Comparison of ENCODE assay signal across 2 cellular contexts in the genomic region with DNA sequence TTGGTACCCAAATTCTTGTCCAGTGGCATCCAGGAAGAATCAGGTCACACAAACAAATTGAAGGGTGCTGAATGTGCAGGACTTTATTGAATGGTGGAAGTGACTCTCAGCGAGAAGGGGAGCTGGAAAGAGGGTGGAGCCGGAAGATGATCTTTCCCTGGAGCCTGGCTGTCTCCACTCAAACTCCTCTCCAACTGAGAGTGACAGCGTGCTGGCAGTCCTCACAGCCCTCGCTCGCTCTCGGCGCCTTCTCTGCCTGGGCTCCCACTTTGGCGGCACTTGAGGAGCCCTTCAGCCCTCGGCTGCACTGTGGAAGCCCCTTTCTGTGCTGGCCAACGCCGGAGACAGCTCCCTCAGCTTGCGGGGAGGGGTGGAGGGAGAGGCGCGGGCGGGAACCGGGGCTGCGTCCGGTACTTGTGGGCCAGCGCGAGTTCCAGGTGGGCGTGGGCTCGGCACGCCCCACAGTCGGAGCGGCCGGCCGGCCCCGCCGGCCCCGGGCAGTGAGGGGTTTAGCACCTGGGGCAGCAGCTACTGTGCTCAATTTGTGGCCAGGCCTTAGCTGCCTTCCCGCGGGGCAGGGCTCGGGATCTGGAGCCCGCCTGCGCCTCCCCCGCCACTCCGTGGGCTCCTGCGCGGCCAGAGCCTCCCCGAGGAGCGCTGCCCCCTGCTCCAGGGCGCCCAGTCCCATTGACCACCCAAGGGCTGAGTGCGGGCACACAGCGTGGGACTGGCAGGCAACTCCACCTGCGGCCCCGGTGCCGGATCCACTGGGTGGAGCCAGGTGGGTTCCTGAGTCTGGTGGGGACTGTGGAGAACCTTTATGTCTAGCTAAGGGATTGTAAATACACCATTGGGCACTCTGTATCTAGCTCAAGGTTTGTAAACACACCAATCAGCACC.
TF ChIP-seq lines count a peak whose summit lies in the region.

No MANE protein-coding gene starts in this region.

TF ChIP-seq in GM23338, 12 proteins besides CTCF, POLR2A, EP300 and RAD21 (continued from another document and continues in another):
- TF ChIP-seq, protein P1, sequence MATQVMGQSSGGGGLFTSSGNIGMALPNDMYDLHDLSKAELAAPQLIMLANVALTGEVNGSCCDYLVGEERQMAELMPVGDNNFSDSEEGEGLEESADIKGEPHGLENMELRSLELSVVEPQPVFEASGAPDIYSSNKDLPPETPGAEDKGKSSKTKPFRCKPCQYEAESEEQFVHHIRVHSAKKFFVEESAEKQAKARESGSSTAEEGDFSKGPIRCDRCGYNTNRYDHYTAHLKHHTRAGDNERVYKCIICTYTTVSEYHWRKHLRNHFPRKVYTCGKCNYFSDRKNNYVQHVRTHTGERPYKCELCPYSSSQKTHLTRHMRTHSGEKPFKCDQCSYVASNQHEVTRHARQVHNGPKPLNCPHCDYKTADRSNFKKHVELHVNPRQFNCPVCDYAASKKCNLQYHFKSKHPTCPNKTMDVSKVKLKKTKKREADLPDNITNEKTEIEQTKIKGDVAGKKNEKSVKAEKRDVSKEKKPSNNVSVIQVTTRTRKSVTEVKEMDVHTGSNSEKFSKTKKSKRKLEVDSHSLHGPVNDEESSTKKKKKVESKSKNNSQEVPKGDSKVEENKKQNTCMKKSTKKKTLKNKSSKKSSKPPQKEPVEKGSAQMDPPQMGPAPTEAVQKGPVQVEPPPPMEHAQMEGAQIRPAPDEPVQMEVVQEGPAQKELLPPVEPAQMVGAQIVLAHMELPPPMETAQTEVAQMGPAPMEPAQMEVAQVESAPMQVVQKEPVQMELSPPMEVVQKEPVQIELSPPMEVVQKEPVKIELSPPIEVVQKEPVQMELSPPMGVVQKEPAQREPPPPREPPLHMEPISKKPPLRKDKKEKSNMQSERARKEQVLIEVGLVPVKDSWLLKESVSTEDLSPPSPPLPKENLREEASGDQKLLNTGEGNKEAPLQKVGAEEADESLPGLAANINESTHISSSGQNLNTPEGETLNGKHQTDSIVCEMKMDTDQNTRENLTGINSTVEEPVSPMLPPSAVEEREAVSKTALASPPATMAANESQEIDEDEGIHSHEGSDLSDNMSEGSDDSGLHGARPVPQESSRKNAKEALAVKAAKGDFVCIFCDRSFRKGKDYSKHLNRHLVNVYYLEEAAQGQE (IDR thresholded peaks at IDR 0.05; ENCODE audit: unreplicated experiment): no peak
- TF ChIP-seq ZNF114 (CRISPR knock-in tag; IDR thresholded peaks at IDR 0.05) (no peak), ZNF331 (CRISPR knock-in tag; IDR thresholded peaks at IDR 0.05; ENCODE audit: low read depth) (no peak), POLR2AphosphoS5 (IDR thresholded peaks at IDR 0.05; ENCODE audit: low read depth) (no peak), EZH2 (IDR thresholded peaks at IDR 0.05; ENCODE audit: low read depth, unreplicated experiment) (no peak), CREB1 (CRISPR knock-in tag; IDR thresholded peaks at IDR 0.05; ENCODE audit: low read depth) (no peak)
- TF ChIP-seq, protein P2, sequence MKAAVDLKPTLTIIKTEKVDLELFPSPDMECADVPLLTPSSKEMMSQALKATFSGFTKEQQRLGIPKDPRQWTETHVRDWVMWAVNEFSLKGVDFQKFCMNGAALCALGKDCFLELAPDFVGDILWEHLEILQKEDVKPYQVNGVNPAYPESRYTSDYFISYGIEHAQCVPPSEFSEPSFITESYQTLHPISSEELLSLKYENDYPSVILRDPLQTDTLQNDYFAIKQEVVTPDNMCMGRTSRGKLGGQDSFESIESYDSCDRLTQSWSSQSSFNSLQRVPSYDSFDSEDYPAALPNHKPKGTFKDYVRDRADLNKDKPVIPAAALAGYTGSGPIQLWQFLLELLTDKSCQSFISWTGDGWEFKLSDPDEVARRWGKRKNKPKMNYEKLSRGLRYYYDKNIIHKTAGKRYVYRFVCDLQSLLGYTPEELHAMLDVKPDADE (IDR thresholded peaks at IDR 0.05): no peak

TF ChIP-seq in WTC11, 78 proteins besides CTCF, POLR2A, EP300 and RAD21 (continued from another document):
- TF ChIP-seq, protein P3, sequence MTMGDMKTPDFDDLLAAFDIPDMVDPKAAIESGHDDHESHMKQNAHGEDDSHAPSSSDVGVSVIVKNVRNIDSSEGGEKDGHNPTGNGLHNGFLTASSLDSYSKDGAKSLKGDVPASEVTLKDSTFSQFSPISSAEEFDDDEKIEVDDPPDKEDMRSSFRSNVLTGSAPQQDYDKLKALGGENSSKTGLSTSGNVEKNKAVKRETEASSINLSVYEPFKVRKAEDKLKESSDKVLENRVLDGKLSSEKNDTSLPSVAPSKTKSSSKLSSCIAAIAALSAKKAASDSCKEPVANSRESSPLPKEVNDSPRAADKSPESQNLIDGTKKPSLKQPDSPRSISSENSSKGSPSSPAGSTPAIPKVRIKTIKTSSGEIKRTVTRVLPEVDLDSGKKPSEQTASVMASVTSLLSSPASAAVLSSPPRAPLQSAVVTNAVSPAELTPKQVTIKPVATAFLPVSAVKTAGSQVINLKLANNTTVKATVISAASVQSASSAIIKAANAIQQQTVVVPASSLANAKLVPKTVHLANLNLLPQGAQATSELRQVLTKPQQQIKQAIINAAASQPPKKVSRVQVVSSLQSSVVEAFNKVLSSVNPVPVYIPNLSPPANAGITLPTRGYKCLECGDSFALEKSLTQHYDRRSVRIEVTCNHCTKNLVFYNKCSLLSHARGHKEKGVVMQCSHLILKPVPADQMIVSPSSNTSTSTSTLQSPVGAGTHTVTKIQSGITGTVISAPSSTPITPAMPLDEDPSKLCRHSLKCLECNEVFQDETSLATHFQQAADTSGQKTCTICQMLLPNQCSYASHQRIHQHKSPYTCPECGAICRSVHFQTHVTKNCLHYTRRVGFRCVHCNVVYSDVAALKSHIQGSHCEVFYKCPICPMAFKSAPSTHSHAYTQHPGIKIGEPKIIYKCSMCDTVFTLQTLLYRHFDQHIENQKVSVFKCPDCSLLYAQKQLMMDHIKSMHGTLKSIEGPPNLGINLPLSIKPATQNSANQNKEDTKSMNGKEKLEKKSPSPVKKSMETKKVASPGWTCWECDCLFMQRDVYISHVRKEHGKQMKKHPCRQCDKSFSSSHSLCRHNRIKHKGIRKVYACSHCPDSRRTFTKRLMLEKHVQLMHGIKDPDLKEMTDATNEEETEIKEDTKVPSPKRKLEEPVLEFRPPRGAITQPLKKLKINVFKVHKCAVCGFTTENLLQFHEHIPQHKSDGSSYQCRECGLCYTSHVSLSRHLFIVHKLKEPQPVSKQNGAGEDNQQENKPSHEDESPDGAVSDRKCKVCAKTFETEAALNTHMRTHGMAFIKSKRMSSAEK (CRISPR knock-in tag; IDR thresholded peaks at IDR 0.05; ENCODE audit: borderline replicate concordance): no peak
- no peak for TF ChIP-seq TEAD4 (CRISPR knock-in tag; IDR thresholded peaks at IDR 0.05)
- TF ChIP-seq, protein P4, sequence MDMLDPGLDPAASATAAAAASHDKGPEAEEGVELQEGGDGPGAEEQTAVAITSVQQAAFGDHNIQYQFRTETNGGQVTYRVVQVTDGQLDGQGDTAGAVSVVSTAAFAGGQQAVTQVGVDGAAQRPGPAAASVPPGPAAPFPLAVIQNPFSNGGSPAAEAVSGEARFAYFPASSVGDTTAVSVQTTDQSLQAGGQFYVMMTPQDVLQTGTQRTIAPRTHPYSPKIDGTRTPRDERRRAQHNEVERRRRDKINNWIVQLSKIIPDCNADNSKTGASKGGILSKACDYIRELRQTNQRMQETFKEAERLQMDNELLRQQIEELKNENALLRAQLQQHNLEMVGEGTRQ (CRISPR knock-in tag; IDR thresholded peaks at IDR 0.05): no peak
- TF ChIP-seq MYBL2 (CRISPR knock-in tag; IDR thresholded peaks at IDR 0.05): no peak
- TF ChIP-seq, protein P5, sequence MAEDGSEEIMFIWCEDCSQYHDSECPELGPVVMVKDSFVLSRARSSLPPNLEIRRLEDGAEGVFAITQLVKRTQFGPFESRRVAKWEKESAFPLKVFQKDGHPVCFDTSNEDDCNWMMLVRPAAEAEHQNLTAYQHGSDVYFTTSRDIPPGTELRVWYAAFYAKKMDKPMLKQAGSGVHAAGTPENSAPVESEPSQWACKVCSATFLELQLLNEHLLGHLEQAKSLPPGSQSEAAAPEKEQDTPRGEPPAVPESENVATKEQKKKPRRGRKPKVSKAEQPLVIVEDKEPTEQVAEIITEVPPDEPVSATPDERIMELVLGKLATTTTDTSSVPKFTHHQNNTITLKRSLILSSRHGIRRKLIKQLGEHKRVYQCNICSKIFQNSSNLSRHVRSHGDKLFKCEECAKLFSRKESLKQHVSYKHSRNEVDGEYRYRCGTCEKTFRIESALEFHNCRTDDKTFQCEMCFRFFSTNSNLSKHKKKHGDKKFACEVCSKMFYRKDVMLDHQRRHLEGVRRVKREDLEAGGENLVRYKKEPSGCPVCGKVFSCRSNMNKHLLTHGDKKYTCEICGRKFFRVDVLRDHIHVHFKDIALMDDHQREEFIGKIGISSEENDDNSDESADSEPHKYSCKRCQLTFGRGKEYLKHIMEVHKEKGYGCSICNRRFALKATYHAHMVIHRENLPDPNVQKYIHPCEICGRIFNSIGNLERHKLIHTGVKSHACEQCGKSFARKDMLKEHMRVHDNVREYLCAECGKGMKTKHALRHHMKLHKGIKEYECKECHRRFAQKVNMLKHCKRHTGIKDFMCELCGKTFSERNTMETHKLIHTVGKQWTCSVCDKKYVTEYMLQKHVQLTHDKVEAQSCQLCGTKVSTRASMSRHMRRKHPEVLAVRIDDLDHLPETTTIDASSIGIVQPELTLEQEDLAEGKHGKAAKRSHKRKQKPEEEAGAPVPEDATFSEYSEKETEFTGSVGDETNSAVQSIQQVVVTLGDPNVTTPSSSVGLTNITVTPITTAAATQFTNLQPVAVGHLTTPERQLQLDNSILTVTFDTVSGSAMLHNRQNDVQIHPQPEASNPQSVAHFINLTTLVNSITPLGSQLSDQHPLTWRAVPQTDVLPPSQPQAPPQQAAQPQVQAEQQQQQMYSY (CRISPR knock-in tag; IDR thresholded peaks at IDR 0.05): no peak
